ENCODE assay signal across 16 cellular contexts in genomic region chrX:150513564-150513963, GRCh38. TPM values are rescaled to one million over a fixed set of nuclear protein-coding genes. Genes with fewer than 3 reads are reported as not detected.
DNase-seq lines count a peak whose midpoint lies in the region; ATAC-seq and TF ChIP-seq lines count a peak whose summit lies in the region.
"Had no signal": no experiment of that assay in that cellular context is flagged by ENCODE, and none has a peak within 500 bp of the region (broad histone marks: within the 10 kb centered on the region; RNA-seq: fewer than 3 reads in every experiment).

No MANE protein-coding gene starts in this region.

- H3K4me1 Mint-ChIP-seq in WTC11, result peaks cover 44% of the 10 kb centered on the region
- no peaks in the 10 kb centered on the region for H3K4me1 Mint-ChIP-seq in CD8-positive, alpha-beta memory T cell

- no peak overlapping the region for H3K4me3 ChIP-seq in mesendoderm (ENCODE audit: low read length)
- no peak overlapping the region for H3K4me3 ChIP-seq in CD8-positive, alpha-beta memory T cell (ENCODE audit: low read length)
- H3K4me3 ChIP-seq in ascending aorta, result no peak overlapping the region

- H3K56ac ChIP-seq in mesendoderm (ENCODE audit: low read length), result no peak overlapping the region

- no CpG with 5 or more reads among the region's 9 CpGs for WGBS in mesendoderm (ENCODE audit: extremely low coverage, insufficient coverage, low lambda C conversion rate)

- no peak overlapping the region for H2BK120ac ChIP-seq in mesendoderm (ENCODE audit: low read depth, low read length)

- no peak overlapping the region for H3K18ac ChIP-seq in mesendoderm (ENCODE audit: low read length)

- H3K27me3 Mint-ChIP-seq in WTC11 (ENCODE audit: low read depth), result no peaks in the 10 kb centered on the region
- H3K27me3 Mint-ChIP-seq in CD8-positive, alpha-beta memory T cell, result peaks cover 0 to 6% of the 10 kb centered on the region in 2 donors

- DNase-seq in NCI-H748 (lab: John Stamatoyannopoulos, UW; ENCODE audit: unreplicated experiment) (peak; percentile 3), NCI-H748 treated with DMSO at 0.1 percent for 48 hours (lab: John Stamatoyannopoulos, UW) (no peak), NCI-H2107 (lab: John Stamatoyannopoulos, UW) (peak; percentile 6), WTC11 (ENCODE audit: low spot score) (no peak), mesendoderm (peak; percentile 23), ascending aorta (ENCODE audit: low spot score in 2 of 2) (no peak), GM19240 (ENCODE audit: insufficient read length, low spot score) (no peak)
- DNase-seq in CD8-positive, alpha-beta memory T cell, result no peak
- DNase-seq: C1 segment of cervical spinal cord, DMS153, NCI-H1048, NCI-H1694, NCI-H510A treated with DMSO at 0.1 percent for 48 hours had no signal

- H3K4me2 ChIP-seq in mesendoderm (ENCODE audit: low read length), result no peak overlapping the region
- H3K4me2 ChIP-seq: KMS-11 had no signal

- H4K8ac ChIP-seq in mesendoderm (ENCODE audit: low read depth, low read length), result no peak overlapping the region

- H3K27me3 ChIP-seq in mesendoderm (ENCODE audit: insufficient read depth, low read length, poor library complexity), result no peaks in the 10 kb centered on the region
- H3K27me3 ChIP-seq in CD8-positive, alpha-beta memory T cell (ENCODE audit: insufficient read depth, low read length, poor library complexity, severe bottlenecking), result no peaks in the 10 kb centered on the region
- no peaks in the 10 kb centered on the region for H3K27me3 ChIP-seq in ascending aorta

- no peaks in the 10 kb centered on the region for H3K9me3 ChIP-seq in CD8-positive, alpha-beta memory T cell (ENCODE audit: low read length)
- no peaks in the 10 kb centered on the region for H3K9me3 ChIP-seq in ascending aorta

- no peak overlapping the region for H3K27ac ChIP-seq in mesendoderm (ENCODE audit: low read depth, low read length)
- no peak overlapping the region for H3K27ac ChIP-seq in CD8-positive, alpha-beta memory T cell (ENCODE audit: low read depth, low read length)
- no peak overlapping the region for H3K27ac ChIP-seq in ascending aorta
- H3K27ac ChIP-seq: KMS-11, RWPE1 had no signal

- POLR2A ChIA-PET in WTC11 (lab: Charles Lee), result no interaction called here
- POLR2A ChIA-PET in CD8-positive, alpha-beta memory T cell (lab: Charles Lee), result no interaction called here

- no peaks in the 10 kb centered on the region for H3K9me3 Mint-ChIP-seq in WTC11
- no peaks in the 10 kb centered on the region for H3K9me3 Mint-ChIP-seq in CD8-positive, alpha-beta memory T cell
- H3K9me3 Mint-ChIP-seq: T-helper 1 cell treated with Interleukin-12 subunit alpha and Interleukin-12 subunit beta and Interleukin-4 antibody, amounts not matched to agents 30 μg/mL and 1 μg/mL, for 36 hours had no signal

- no peaks in the 10 kb centered on the region for H3K36me3 Mint-ChIP-seq in WTC11
- H3K36me3 Mint-ChIP-seq in CD8-positive, alpha-beta memory T cell, result peaks cover 0 to 6% (median 0%) of the 10 kb centered on the region in 3 donors

- H3K27ac Mint-ChIP-seq in WTC11, result no peak overlapping the region
- H3K27ac Mint-ChIP-seq in CD8-positive, alpha-beta memory T cell, result no peak overlapping the region
- H3K27ac Mint-ChIP-seq: T-helper 1 cell treated with Interleukin-12 subunit alpha and Interleukin-12 subunit beta and Interleukin-4 antibody, amounts not matched to agents 30 μg/mL and 1 μg/mL, for 36 hours had no signal

- no peak overlapping the region for H3K4ac ChIP-seq in mesendoderm (ENCODE audit: low read depth, low read length)

- no peaks in the 10 kb centered on the region for H3K36me3 ChIP-seq in mesendoderm (ENCODE audit: control insufficient read depth, insufficient read depth, low read length)
- H3K36me3 ChIP-seq in CD8-positive, alpha-beta memory T cell (ENCODE audit: insufficient read depth, low read length), result no peaks in the 10 kb centered on the region
- no peaks in the 10 kb centered on the region for H3K36me3 ChIP-seq in ascending aorta

- H3K79me1 ChIP-seq in mesendoderm (ENCODE audit: low read length), result no peaks in the 10 kb centered on the region

- H3K79me2 ChIP-seq in mesendoderm (ENCODE audit: control insufficient read depth, insufficient read depth, low read length), result no peaks in the 10 kb centered on the region

- intact Hi-C loops in ascending aorta (cut with DNase I), result loop anchor here (10.0 kb wide), 1 partner anchor 181 kb away; the partner anchor contains the start of gene MTMR1

- TF ChIP-seq CTCF in WTC11 (IDR thresholded peaks at IDR 0.05) (no peak), ascending aorta (IDR thresholded peaks at IDR 0.05) (no peak)

- H3K4me3 Mint-ChIP-seq in WTC11, result no peak overlapping the region
- H3K4me3 Mint-ChIP-seq in CD8-positive, alpha-beta memory T cell, result no peak overlapping the region
- H3K4me3 Mint-ChIP-seq: T-helper 1 cell treated with Interleukin-12 subunit alpha and Interleukin-12 subunit beta and Interleukin-4 antibody, amounts not matched to agents 30 μg/mL and 1 μg/mL, for 36 hours had no signal

- H2AK5ac ChIP-seq in mesendoderm (ENCODE audit: low read length), result no peak overlapping the region

- CTCF ChIA-PET in WTC11 (lab: Charles Lee), result interaction anchor here (1.0 to 2.7 kb wide), 4 partner anchors 11 to 64 kb away, joined by 3 to 9 read pairs (median 4); no protein-coding TSS in a partner anchor
- CTCF ChIA-PET in CD8-positive, alpha-beta memory T cell (lab: Charles Lee), result no interaction called here

- no peak overlapping the region for H3K9ac ChIP-seq in mesendoderm (ENCODE audit: low read length)
- H3K9ac ChIP-seq: KMS-11 had no signal

- no peak overlapping the region for H3K23ac ChIP-seq in mesendoderm (ENCODE audit: low read length)

- H2BK15ac ChIP-seq in mesendoderm (replicated peaks; ENCODE audit: low read depth), result no peak overlapping the region

- peak; percentile 56 for ATAC-seq in WTC11

- no peak overlapping the region for H2BK5ac ChIP-seq in mesendoderm (ENCODE audit: low read length)

- H3K4me1 ChIP-seq in mesendoderm (ENCODE audit: control insufficient read depth, low read depth, low read length) (no peaks in the 10 kb centered on the region), ascending aorta (no peaks in the 10 kb centered on the region)
- no peaks in the 10 kb centered on the region for H3K4me1 ChIP-seq in CD8-positive, alpha-beta memory T cell (ENCODE audit: insufficient read depth, low read length)

- no peak overlapping the region for H4K5ac ChIP-seq in mesendoderm (ENCODE audit: low read length)

TF ChIP-seq in WTC11, 78 proteins besides CTCF, POLR2A, EP300 and RAD21:
- TF ChIP-seq AR (CRISPR knock-in tag; IDR thresholded peaks at IDR 0.05) (no peak), E2F4 (CRISPR knock-in tag; IDR thresholded peaks at IDR 0.05; ENCODE audit: borderline replicate concordance, low read depth) (no peak)
TF ChIP-seq in WTC11: peak in this region for 0.

RNA-seq across cellular contexts. Expression of gene MTM1, which starts 54.9 kb away (rescaled TPM):
- total RNA-seq in WTC11 (2021) (7.6 to 10.4 TPM (median 8.6 TPM) in 3 replicates), ascending aorta (7.3 TPM)
- polyA plus RNA-seq in mesendoderm (2013, experiment 1 of 2), result 4.2 TPM
- polyA plus RNA-seq in mesendoderm (2013, experiment 2 of 2), result 4.3 TPM
- total RNA-seq in CD8-positive, alpha-beta memory T cell, result 10 to 100 TPM; 16.6 to 19.5 TPM
- 13.6 TPM for polyA plus RNA-seq in CD8-positive, alpha-beta memory T cell

Comparison
In these comparisons a context has a peak if more than half of its experiments do, and no peak if none do; other contexts are left out.
1. DNase-seq: peak in NCI-H748 (single experiment), NCI-H2107 (single experiment) and mesendoderm (single experiment); none in NCI-H748 treated with DMSO at 0.1 percent for 48 hours (single experiment), WTC11 (single experiment), CD8-positive, alpha-beta memory T cell (0 of 5), ascending aorta (0 of 2) and GM19240 (single experiment).